ENCODE assay signal across 18 cellular contexts in the genomic region with DNA sequence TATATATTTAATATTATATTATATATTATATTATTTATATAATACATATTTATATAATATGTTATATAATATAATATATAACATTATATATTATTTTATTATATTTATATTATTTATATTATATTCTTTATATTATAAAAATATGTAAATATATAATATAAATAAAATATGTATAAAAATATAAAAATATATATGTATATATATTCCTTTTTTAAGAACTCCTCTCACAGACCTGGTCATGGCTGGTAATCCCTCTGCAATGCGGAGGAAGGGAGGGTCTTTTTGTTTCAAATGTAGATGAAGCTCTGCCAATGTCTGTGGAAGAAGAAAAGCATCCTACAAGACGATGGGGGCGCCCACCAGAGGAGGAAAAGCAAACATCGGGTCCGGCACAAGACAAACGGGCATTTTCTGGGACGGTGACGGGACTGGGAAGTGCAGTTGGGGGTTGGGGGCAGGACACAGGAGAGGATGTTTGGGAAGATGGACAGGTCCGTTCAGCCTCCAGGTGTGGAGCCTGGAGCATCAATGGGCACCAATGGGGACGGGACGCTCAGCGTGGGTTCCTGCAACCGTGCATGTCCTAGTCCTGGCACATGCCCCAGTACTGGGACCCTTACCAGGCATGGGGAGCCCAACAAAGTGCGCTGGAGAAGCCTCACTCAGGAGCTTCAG.
"Had no signal": no experiment of that assay in that cellular context is flagged by ENCODE, and none has a peak within 500 bp of the region (broad histone marks: within the 10 kb centered on the region; RNA-seq: fewer than 3 reads in every experiment).

No MANE protein-coding gene starts in this region.

- H3K4me1 ChIP-seq: left ventricle myocardium inferior, parathyroid adenoma, right lobe of liver, transverse colon, uterus had no signal

- ATAC-seq: activated T-cell treated with anti-CD3 and anti-CD28 coated beads, Interleukin-2, amount 50 U/mL, for 72 hours; natural killer cell treated with Interleukin-12 subunit alpha and Interleukin-12 subunit beta and Interleukin-15 and Interleukin-18, amount 100 ng/mL, for 72 hours; right lobe of liver; stimulated activated effector memory CD8-positive, alpha-beta T cell treated with anti-CD3 and anti-CD28 coated beads, Interleukin-12 subunit alpha, Interleukin-12 subunit beta, amount 100 ng/mL, for 72 hours; T-helper 17 cell had no signal

- H3K27ac ChIP-seq: left ventricle myocardium inferior, parathyroid adenoma, right lobe of liver, skin epidermis, transverse colon, uterus had no signal

- H3K79me2 ChIP-seq: parathyroid adenoma had no signal

- H3K36me3 ChIP-seq: left ventricle myocardium inferior, right lobe of liver, transverse colon, uterus had no signal

- H3K9me3 ChIP-seq: left ventricle myocardium inferior, right lobe of liver, transverse colon, uterus had no signal

- H2AFZ ChIP-seq: parathyroid adenoma had no signal

- DNase-seq: activated CD4-positive, alpha-beta memory T cell treated with anti-CD3 and anti-CD28 coated beads, Interleukin-2, amount 10 ng/mL, durations not matched to agents 7 days and 5 days; activated CD4-positive, alpha-beta T cell treated with anti-CD3 and anti-CD28 coated beads, Interleukin-2, amount 10 ng/mL, durations not matched to agents 24 days and 14 days; activated effector memory CD4-positive, alpha-beta T cell treated with anti-CD3 and anti-CD28 coated beads, Interleukin-2, amount 50 U/mL, for 16 hours; activated naive CD4-positive, alpha-beta T cell treated with anti-CD3 and anti-CD28 coated beads, Interleukin-2, amount 10 ng/mL, durations not matched to agents 7 days and 5 days; activated T-cell treated with anti-CD3 and anti-CD28 coated beads, Interleukin-2, amount 50 U/mL, for 72 hours; cerebellar nuclear complex; cortex of kidney; left ventricle myocardium inferior; midbrain; right lobe of liver; stimulated activated CD4-positive, alpha-beta T cell treated with anti-CD3 and anti-CD28 coated beads, Interleukin-2, amount 100 ng/mL, for 24 hours; T-helper 17 cell; transverse colon; uterus had no signal

- H3K4me3 ChIP-seq: left ventricle myocardium inferior, right lobe of liver, skin epidermis, transverse colon, uterus had no signal

- H3K27me3 ChIP-seq: right lobe of liver, transverse colon, uterus had no signal

- H3K9ac ChIP-seq: parathyroid adenoma had no signal
